In the genomic region with DNA sequence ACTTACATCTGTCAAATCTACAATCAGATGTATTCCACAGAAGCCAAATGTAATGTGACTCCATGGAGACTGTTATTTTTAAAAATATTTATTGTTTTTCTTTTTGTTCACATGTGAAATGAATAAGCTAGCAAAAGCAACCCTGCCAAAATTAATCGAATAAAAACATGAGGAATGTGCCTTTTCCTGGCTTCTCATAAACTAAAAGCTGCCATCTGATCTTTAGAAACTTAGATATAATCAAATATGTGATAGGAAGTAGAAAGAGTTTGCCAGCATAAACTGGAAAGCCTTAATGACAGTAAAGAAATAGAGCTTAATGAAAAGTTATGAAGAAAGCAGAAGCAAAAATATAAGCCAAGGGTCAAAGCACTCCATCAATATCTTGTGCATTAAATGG, we compare ENCODE assay signal across 9 cellular contexts.
"Had no signal": no experiment of that assay in that cellular context is flagged by ENCODE, and none has a peak within 500 bp of the region (broad histone marks: within the 10 kb centered on the region; RNA-seq: fewer than 3 reads in every experiment).

No MANE protein-coding gene starts in this region.

- H3K9me3 ChIP-seq: HAP-1 had no signal

- H3K36me3 ChIP-seq: HAP-1 had no signal

- H3K27ac ChIP-seq: GM23248 had no signal

- H3K4me3 ChIP-seq: GM23248, GM23338, HAP-1 had no signal

- H3K27ac Mint-ChIP-seq: GM23338, H9, HFFc6 had no signal

- H3K4me2 ChIP-seq: GM23338 had no signal

- H3K9ac ChIP-seq: GM23248 had no signal

- H2AFZ ChIP-seq: GM23248, GM23338 had no signal

- H3K4me3 Mint-ChIP-seq: GM23338, H9, HFFc6 had no signal

- H3K9me3 Mint-ChIP-seq: GM23338, H9 had no signal

- ATAC-seq: GM23338, HCT116 had no signal

- DNase-seq: GM23248, GOT3, H7, H9, HCEC 1CT, HFFc6 had no signal
